ENCODE assay signal across 1 cellular context in the genomic region with DNA sequence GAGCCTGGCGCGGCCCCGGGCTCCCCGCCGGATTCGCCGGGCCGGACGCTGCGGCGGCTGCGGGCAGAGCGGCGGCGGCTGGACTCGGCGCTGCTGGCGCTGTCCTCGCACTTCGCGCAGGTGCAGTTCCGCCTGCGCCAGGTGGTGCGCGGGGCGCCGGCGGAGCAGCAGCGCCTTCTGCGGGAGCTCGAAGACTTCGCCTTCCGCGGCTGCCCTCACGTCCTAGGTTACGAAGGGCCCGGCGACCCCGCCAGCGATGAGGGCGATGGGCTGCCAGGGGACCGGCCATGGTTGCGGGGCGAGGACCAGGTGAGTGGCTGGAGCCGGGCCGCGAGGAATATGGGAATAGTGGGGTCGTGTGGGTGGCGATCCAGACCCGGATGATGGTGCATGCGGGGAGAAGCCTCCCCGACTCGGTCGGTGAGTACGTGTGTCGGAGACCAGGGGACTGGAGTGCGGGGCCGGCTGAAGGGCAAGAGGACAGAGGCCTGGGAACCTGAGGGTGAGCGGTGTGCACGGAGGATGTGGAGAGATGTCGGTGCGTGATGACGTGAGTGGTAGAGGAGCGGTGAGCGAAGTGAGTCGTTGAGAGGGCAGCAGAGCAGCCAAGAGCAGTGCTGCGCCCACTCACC.
TF ChIP-seq lines count a peak whose summit lies in the region.

No MANE protein-coding gene starts in this region.

TF ChIP-seq in K562, 482 proteins besides CTCF, POLR2A, EP300 and RAD21 (continued from another document):
- peak; percentile 31; the same call in 1 of the 2 replicates for TF ChIP-seq FOXP4 (CRISPR knock-in tag; IDR thresholded peaks at IDR 0.05; ENCODE audit: borderline replicate concordance)
- no peak for TF ChIP-seq CSDE1 (IDR thresholded peaks at IDR 0.05)
- TF ChIP-seq, protein P1, sequence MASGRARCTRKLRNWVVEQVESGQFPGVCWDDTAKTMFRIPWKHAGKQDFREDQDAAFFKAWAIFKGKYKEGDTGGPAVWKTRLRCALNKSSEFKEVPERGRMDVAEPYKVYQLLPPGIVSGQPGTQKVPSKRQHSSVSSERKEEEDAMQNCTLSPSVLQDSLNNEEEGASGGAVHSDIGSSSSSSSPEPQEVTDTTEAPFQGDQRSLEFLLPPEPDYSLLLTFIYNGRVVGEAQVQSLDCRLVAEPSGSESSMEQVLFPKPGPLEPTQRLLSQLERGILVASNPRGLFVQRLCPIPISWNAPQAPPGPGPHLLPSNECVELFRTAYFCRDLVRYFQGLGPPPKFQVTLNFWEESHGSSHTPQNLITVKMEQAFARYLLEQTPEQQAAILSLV (tag; IDR thresholded peaks at IDR 0.05) = no peak
- peak; percentile 44; the same call in 1 of the 2 replicates for TF ChIP-seq EP400 (IDR thresholded peaks at IDR 0.05)
- no peak for TF ChIP-seq ZNF165 (CRISPR knock-in tag; IDR thresholded peaks at IDR 0.05; ENCODE audit: borderline replicate concordance)
- TF ChIP-seq C11orf30 (IDR thresholded peaks at IDR 0.05; ENCODE audit: low read depth) = peak; percentile 12; the same call in 1 of the 2 replicates
- TF ChIP-seq, protein P2, sequence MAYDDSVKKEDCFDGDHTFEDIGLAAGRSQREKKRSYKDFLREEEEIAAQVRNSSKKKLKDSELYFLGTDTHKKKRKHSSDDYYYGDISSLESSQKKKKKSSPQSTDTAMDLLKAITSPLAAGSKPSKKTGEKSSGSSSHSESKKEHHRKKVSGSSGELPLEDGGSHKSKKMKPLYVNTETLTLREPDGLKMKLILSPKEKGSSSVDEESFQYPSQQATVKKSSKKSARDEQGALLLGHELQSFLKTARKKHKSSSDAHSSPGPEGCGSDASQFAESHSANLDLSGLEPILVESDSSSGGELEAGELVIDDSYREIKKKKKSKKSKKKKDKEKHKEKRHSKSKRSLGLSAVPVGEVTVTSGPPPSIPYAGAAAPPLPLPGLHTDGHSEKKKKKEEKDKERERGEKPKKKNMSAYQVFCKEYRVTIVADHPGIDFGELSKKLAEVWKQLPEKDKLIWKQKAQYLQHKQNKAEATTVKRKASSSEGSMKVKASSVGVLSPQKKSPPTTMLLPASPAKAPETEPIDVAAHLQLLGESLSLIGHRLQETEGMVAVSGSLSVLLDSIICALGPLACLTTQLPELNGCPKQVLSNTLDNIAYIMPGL (CRISPR knock-in tag; IDR thresholded peaks at IDR 0.05) = peak; percentile 85
- TF ChIP-seq ZNF263 (CRISPR knock-in tag; IDR thresholded peaks at IDR 0.05; ENCODE audit: borderline replicate concordance) = no peak
- no peak for TF ChIP-seq ZNF184 (CRISPR knock-in tag; IDR thresholded peaks at IDR 0.05)
TF ChIP-seq in K562: peak in this region for 76.
